ENCODE assay signal across 10 cellular contexts in the genomic region with DNA sequence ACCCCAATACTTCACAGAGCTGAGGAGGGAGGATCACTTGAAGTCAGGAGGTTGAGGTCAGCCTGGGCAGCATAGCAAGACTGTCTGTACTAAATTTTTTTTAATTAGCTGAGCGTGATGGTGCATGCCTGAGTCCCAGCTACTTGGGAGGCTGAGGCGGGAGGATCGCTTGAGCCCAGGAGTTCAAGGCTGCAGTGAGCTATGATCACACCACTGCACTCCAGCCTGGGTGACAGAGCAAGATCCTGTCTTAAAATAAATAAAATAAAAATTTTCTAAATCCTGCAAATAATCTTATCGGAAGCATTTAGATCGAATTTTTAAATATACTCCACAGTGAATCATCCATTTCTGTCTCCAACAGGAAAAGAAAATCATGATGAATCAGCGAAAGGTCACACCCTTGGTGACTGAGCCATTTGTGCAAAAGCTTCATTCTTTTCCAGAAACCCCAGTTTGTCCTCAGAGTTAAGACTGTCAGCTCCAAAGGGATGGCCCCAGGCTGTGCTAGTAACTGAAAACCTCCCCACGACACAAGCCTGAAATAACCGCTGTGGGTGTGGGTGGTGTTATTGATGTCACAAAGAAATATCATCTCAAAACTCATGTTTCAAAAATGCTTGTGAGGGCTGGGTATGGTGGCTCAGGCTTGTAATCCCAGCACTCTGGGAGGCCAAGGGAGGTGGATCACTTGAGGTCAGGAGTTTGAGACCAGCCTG.
A peak's percentile ranks its signal among the peaks of the same experiment; 100 is the strongest.
DNase-seq lines count a peak whose midpoint lies in the region; ATAC-seq, FAIRE-seq and TF ChIP-seq lines count a peak whose summit lies in the region.
"Had no signal": no experiment of that assay in that cellular context is flagged by ENCODE, and none has a peak within 500 bp of the region (broad histone marks: within the 10 kb centered on the region; RNA-seq: fewer than 3 reads in every experiment).

No MANE protein-coding gene starts in this region.

- ATAC-seq in sciatic nerve (peak; percentile 22), GM19351 (IDR thresholded peaks at IDR 0.05; ENCODE audit: unreplicated experiment) (no peak)

- peak; percentile 87 for FAIRE-seq in H54 (lab: Jason Lieb, UNC)
- FAIRE-seq: GM18507 had no signal

- no peak for TF ChIP-seq POLR2A in H54 (IDR thresholded peaks at IDR 0.05; ENCODE audit: low read depth, low read length)

- H3K27me3 ChIP-seq in SJCRH30 = no peaks in the 10 kb centered on the region

- no peaks in the 10 kb centered on the region for H3K9me3 ChIP-seq in SJCRH30 (replicated peaks)

- peak; percentile 79 for DNase-seq in H54 (ENCODE audit: insufficient read length, low spot score)
- DNase-seq in SJCRH30 = peak; percentile 73 to 79
- peak; percentile 98 for DNase-seq in fibroblast of gingiva (ENCODE audit: low read depth)
- no peak for DNase-seq in sciatic nerve (ENCODE audit: low spot score)
- DNase-seq in stimulated activated CD4-positive, alpha-beta T cell treated with anti-CD3 and anti-CD28 coated beads, Interleukin-4, amount 100 ng/mL, for 4 hours = no peak
- DNase-seq in NCI-H1694 (lab: John Stamatoyannopoulos, UW) = no peak
- DNase-seq in hippocampal formation (lab: John Stamatoyannopoulos, UW) = no peak
- DNase-seq: NCI-H187 treated with DMSO at 0.1 percent for 48 hours had no signal

- peaks cover 3% of the 10 kb centered on the region; the same call in 1 of the 2 replicates for H3K4me1 ChIP-seq in SJCRH30

- no peaks in the 10 kb centered on the region for H3K36me3 ChIP-seq in SJCRH30

- H3K4me3 ChIP-seq in SJCRH30 = no peak overlapping the region

- intact Hi-C loops in sciatic nerve (cut with DNase I) = no loop called here

- no peak overlapping the region for H3K27ac ChIP-seq in SJCRH30

Comparison
In these comparisons a context has a peak if more than half of its experiments do, and no peak if none do; other contexts are left out.
1. DNase-seq: peak in H54 (single experiment), SJCRH30 (2 of 2) and fibroblast of gingiva (single experiment); none in sciatic nerve (single experiment), stimulated activated CD4-positive, alpha-beta T cell treated with anti-CD3 and anti-CD28 coated beads, Interleukin-4, amount 100 ng/mL, for 4 hours (0 of 2), NCI-H1694 (single experiment) and hippocampal formation (0 of 2).